24 cellular contexts compared by ENCODE assay signal in the genomic region with DNA sequence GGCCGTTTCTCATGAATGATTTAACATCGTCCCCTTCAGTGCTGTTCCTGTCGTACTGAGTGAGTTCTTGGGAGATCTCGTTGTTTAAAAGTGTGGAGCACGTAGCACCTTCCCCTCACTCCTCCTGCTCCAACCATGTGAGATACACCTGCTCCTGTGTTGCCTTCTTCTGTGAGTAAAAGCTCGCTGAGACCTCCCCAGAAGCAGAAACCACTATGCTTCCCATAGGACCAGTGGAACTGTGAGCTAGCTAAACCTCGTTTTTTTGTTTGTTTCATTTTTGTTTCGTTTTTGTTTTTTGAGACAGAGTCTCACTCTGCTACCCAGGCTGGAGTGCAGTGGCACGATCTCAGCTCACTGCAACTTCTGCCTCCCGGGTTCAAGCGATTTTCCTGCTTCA.
"Had no signal": no experiment of that assay in that cellular context is flagged by ENCODE, and none has a peak within 500 bp of the region (broad histone marks: within the 10 kb centered on the region; RNA-seq: fewer than 3 reads in every experiment).

No MANE protein-coding gene starts in this region.

- H3K27me3 ChIP-seq: body of pancreas, SJSA1 had no signal

- ATAC-seq: activated CD4-positive, CD25-positive, alpha-beta regulatory T cell treated with anti-CD3 and anti-CD28 coated beads, Interleukin-2, amount 50 U/mL, for 24 hours; activated CD8-positive, alpha-beta T cell treated with anti-CD3 and anti-CD28 coated beads for 36 hours; activated T-cell treated with anti-CD3 and anti-CD28 coated beads, Interleukin-2, amount 50 U/mL, for 72 hours; body of pancreas; Panc1; SK-N-SH treated with all-trans-retinoic acid at 6 μM for 48 hours had no signal

- H3K27ac ChIP-seq: body of pancreas, RWPE1, SJSA1 had no signal

- H3K9me3 ChIP-seq: body of pancreas, SJSA1 had no signal

- H3K36me3 ChIP-seq: SJSA1 had no signal

- DNase-seq: activated CD4-positive, alpha-beta T cell treated with anti-CD3 and anti-CD28 coated beads for 4 hours; activated CD8-positive, alpha-beta memory T cell treated with anti-CD3 and anti-CD28 coated beads, Interleukin-2, amount 50 U/mL, for 4 hours; activated CD8-positive, alpha-beta T cell treated with anti-CD3 and anti-CD28 coated beads for 36 hours; activated naive CD4-positive, alpha-beta T cell; activated T-cell treated with anti-CD3 and anti-CD28 coated beads, Interleukin-2, amount 50 U/mL, for 72 hours; aorta; body of pancreas; central memory CD4-positive, alpha-beta T cell; KG1; NCI-H1092 treated with DMSO at 0.1 percent for 48 hours; NCI-H1417 treated with DMSO at 0.1 percent for 48 hours; NCI-H1694; NCI-H2029; NCI-H2107; NCI-H2171 treated with DMSO at 0.1 percent for 48 hours; NCI-H345; NCI-H510A treated with DMSO at 0.1 percent for 48 hours; NCI-H69; Right ventricle myocardium superior had no signal

- H3K4me1 ChIP-seq: body of pancreas had no signal

- H3K4me3 ChIP-seq: body of pancreas, SJSA1 had no signal
